ENCODE assay signal across 8 cellular contexts in genomic region chr5:134873987-134874830, GRCh38. TPM values are rescaled to one million over a fixed set of nuclear protein-coding genes. Genes with fewer than 3 reads are reported as not detected.
DNase-seq lines count a peak whose midpoint lies in the region; ATAC-seq, FAIRE-seq and TF ChIP-seq lines count a peak whose summit lies in the region.

Gene TXNDC15, plus strand, starts transcription at chr5:134874371. Its CDS starts 57 bp downstream, at chr5:134874428.

- no peaks in the 10 kb centered on the region for H3K9me3 ChIP-seq in A673 (ENCODE audit: low read depth, low read length, poor library complexity, severe bottlenecking)
- no peaks in the 10 kb centered on the region for H3K9me3 ChIP-seq in keratinocyte (ENCODE audit: control insufficient read depth, low read depth, low read length)

- POLR2A ChIA-PET in A673 (lab: Charles Lee; ENCODE audit: low non-redundant PET) = no interaction called here

- H4K20me1 ChIP-seq in keratinocyte (ENCODE audit: control insufficient read depth, extremely low read depth, insufficient read depth, low read length) = no peaks in the 10 kb centered on the region

- peak within 1 kb of the TSS; percentile 98 for H3K4me3 Mint-ChIP-seq in central memory CD8-positive, alpha-beta T cell

- H3K27ac ChIP-seq in A673 (ENCODE audit: low read depth, low read length, poor library complexity, severe bottlenecking) (peak within 1 kb of the TSS; percentile 97), keratinocyte (ENCODE audit: control insufficient read depth, insufficient read depth, low read length) (peak within 1 kb of the TSS; percentile 83)

- peaks cover 5% of the 10 kb centered on the region for H3K79me2 ChIP-seq in keratinocyte (ENCODE audit: control insufficient read depth, insufficient read depth, low read length)

- peak; percentile 83 for ATAC-seq in HG03095 (IDR thresholded peaks at IDR 0.05; ENCODE audit: unreplicated experiment)
- ATAC-seq in activated CD4-positive, CD25-positive, alpha-beta regulatory T cell treated with anti-CD3 and anti-CD28 coated beads, Interleukin-2, amount 50 U/mL, for 24 hours = peak; percentile 87 to 88
- peak; percentile 95 for ATAC-seq in central memory CD8-positive, alpha-beta T cell (replicated peaks; ENCODE audit: extremely low read depth, poor library complexity, severe bottlenecking)

- H3K27me3 ChIP-seq in A673 (replicated peaks; ENCODE audit: insufficient read depth, low read depth, low read length, poor library complexity) (no peaks in the 10 kb centered on the region), keratinocyte (ENCODE audit: control insufficient read depth, extremely low read depth, insufficient read depth, low read length) (no peaks in the 10 kb centered on the region)

- H3K9ac ChIP-seq in keratinocyte (ENCODE audit: control insufficient read depth, extremely low read depth, insufficient read depth, low read length) = peak within 1 kb of the TSS; percentile 89

- FAIRE-seq in keratinocyte (lab: Jason Lieb, UNC) = no peak

- peak; percentile 90 for DNase-seq in A673 (ENCODE audit: low spot score)
- DNase-seq in NCI-H2227 treated with DMSO at 0.1 percent for 48 hours (lab: John Stamatoyannopoulos, UW) = peak; percentile 80
- DNase-seq in central memory CD8-positive, alpha-beta T cell (ENCODE audit: low spot score in 2 of 2) = peak; percentile 67 to 71
- peak; percentile 26 for DNase-seq in keratinocyte (ENCODE audit: low read depth, low spot score)
- peak; percentile 56 to 68 for DNase-seq in stimulated activated CD4-positive, alpha-beta T cell treated with anti-CD3 and anti-CD28 coated beads, Interleukin-15, amount 100 ng/mL, for 1 hour (ENCODE audit: low read depth in 1 of 2, low spot score in 1 of 2)

- no peaks in the 10 kb centered on the region for H3K9me3 Mint-ChIP-seq in central memory CD8-positive, alpha-beta T cell

- peak within 1 kb of the TSS; percentile 100 for H2AFZ ChIP-seq in keratinocyte (ENCODE audit: control insufficient read depth, low read length)

- intact Hi-C loops in A673 (cut with micrococcal nuclease; ENCODE audit: unreplicated experiment) = loop anchor here (2.0 kb wide), 1 partner anchor 31 kb away; the partner anchor contains the start of gene PCBD2

- TSS peak; percentile 47 for BruUV-seq in A673 (replicated peaks; lab: Mats Ljungman, UMichigan)

- peaks cover 10% of the 10 kb centered on the region for H3K4me1 ChIP-seq in A673 (ENCODE audit: insufficient read depth, low read length, poor library complexity, severe bottlenecking)
- H3K4me1 ChIP-seq in keratinocyte (ENCODE audit: control insufficient read depth, extremely low read depth, insufficient read depth, low read length) = peaks cover 13% of the 10 kb centered on the region

- H3K9me1 ChIP-seq in keratinocyte (ENCODE audit: control insufficient read depth, extremely low read depth, insufficient read depth, low read length) = no peaks in the 10 kb centered on the region

- CTCF ChIA-PET in A673 (lab: Charles Lee) = interaction anchor here (1.5 kb wide), 1 partner anchor 30 kb away, joined by 4 read pairs; the partner anchor contains the start of gene PCBD2

- TF ChIP-seq POLR2A in GM18526 (IDR thresholded peaks at IDR 0.05; ENCODE audit: extremely low read depth, insufficient read length) = peak; percentile 90

- H3K27me3 Mint-ChIP-seq in central memory CD8-positive, alpha-beta T cell = no peaks in the 10 kb centered on the region

- dilution Hi-C loops in keratinocyte (cut with MboI; ENCODE audit: extremely low pct_ligation_motif_present, low sequenced_read_pairs) = no loop called here

- peaks cover 11% of the 10 kb centered on the region for H3K36me3 Mint-ChIP-seq in central memory CD8-positive, alpha-beta T cell (ENCODE audit: insufficient read depth)

- peaks cover 39% of the 10 kb centered on the region for H3K4me1 Mint-ChIP-seq in central memory CD8-positive, alpha-beta T cell

- TF ChIP-seq CTCF in A673 (conservative IDR thresholded peaks at IDR 0.05; ENCODE audit: low read depth, low read length) = no peak
- no peak for TF ChIP-seq CTCF in keratinocyte (optimal IDR thresholded peaks at IDR 0.05 in 1 of 3, IDR thresholded peaks at IDR 0.05 in 1 of 3, conservative IDR thresholded peaks at IDR 0.05 in 1 of 3; ENCODE audit: extremely low read depth in 1 of 3, insufficient read depth in 2 of 3, low read length in 3 of 3)

- peak within 1 kb of the TSS; percentile 71 for H3K4me3 ChIP-seq in A673 (ENCODE audit: low read depth, low read length, poor library complexity, severe bottlenecking)
- peak within 1 kb of the TSS; percentile 75 to 83 (median 80) for H3K4me3 ChIP-seq in keratinocyte (ENCODE audit: control insufficient read depth in 2 of 3, extremely low read depth in 1 of 3, insufficient read depth in 2 of 3, low read depth in 1 of 3, low read length in 3 of 3)

- H3K27ac Mint-ChIP-seq in central memory CD8-positive, alpha-beta T cell (ENCODE audit: low read depth) = peak within 1 kb of the TSS; percentile 92

- peak within 1 kb of the TSS; percentile 93 for H3K4me2 ChIP-seq in keratinocyte (ENCODE audit: control insufficient read depth, extremely low read depth, insufficient read depth, low read depth, low read length)

- H3K36me3 ChIP-seq in A673 (ENCODE audit: insufficient read depth, low read length, poor library complexity, severe bottlenecking) (no peaks in the 10 kb centered on the region), keratinocyte (ENCODE audit: control insufficient read depth in 2 of 2, extremely low read depth in 1 of 2, insufficient read depth in 2 of 2, low read length in 2 of 2) (peaks cover 0 to 1% of the 10 kb centered on the region in 2 experiments)

RNA-seq across cellular contexts. Expression of gene TXNDC15, which starts in this region (rescaled TPM):
- total RNA-seq in A673 (2021) = 40.7 and 42.0 TPM in 2 replicates
- polyA plus RNA-seq in keratinocyte = 24.7 to 35.8 TPM (median 31.4 TPM) in 3 replicates
- 34.9 TPM for polyA plus RNA-seq in keratinocyte (2011; ENCODE audit: low read depth)
- 19.0 and 19.7 TPM in 2 replicates for polyA plus RNA-seq in keratinocyte (2011; cell fraction: cytosol; rRNA removed)
- polyA plus RNA-seq in keratinocyte (2011; cell fraction: nucleus; rRNA removed) = 51.4 and 51.8 TPM in 2 replicates
- polyA plus RNA-seq in keratinocyte (2012; ENCODE audit: low replicate concordance) = 15.5 and 28.2 TPM in 2 replicates
- polyA minus RNA-seq in keratinocyte = 10.9 to 29.9 TPM (median 23.7 TPM) in 3 replicates
- polyA minus RNA-seq in keratinocyte (2011; cell fraction: cytosol; rRNA and poly(A)+ RNA removed) = 25.1 TPM
- 18.1 and 21.5 TPM in 2 replicates for polyA minus RNA-seq in keratinocyte (2011; cell fraction: nucleus; rRNA and poly(A)+ RNA removed)

Comparison
In these comparisons a context has a peak if more than half of its experiments do, and no peak if none do; other contexts are left out.
1. Peak in every context shown above with its lines: DNase-seq, ATAC-seq, H3K4me3 ChIP-seq and H3K27ac ChIP-seq.
2. DNase-seq: peak in every context shown above with its lines; median percentile 90 in A673; 80 in NCI-H2227 treated with DMSO at 0.1 percent for 48 hours; 69 in central memory CD8-positive, alpha-beta T cell; 62 in stimulated activated CD4-positive, alpha-beta T cell treated with anti-CD3 and anti-CD28 coated beads, Interleukin-15, amount 100 ng/mL, for 1 hour; 26 in keratinocyte.